1 cellular context compared by ENCODE assay signal in the genomic region with DNA sequence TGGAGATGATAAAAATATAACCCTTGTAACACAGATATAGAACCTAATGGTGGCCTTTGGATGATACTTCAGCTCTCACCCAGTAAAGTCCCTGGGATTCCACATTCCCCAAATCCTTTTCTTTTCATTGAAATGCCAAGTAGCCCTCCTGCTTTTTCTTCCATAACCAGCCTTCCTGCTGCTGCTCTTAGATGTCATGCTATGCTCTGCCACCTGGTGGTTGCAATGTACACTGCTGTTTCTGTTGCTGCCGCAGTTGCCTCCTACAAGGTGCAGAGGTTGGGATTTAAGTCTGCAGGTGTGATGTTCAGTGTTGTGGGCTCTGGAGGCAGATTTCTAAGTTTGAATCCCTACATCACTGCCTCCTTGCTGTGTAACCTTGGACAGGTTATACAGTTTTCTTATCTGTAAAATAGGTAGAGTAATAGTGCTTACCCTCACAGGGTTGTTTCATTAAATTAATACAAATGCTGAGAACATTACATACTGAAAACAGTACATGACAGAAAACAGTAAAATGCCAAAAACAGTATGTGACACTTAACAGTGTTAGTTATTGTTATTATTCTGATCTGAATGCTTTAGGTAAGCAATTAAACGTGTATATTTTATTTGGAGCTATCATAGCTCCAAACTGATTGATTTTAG.
TF ChIP-seq lines count a peak whose summit lies in the region.

No MANE protein-coding gene starts in this region.

TF ChIP-seq in HepG2, 621 proteins besides CTCF, POLR2A, EP300 and RAD21 (continued from another document):
- TF ChIP-seq, protein P1, sequence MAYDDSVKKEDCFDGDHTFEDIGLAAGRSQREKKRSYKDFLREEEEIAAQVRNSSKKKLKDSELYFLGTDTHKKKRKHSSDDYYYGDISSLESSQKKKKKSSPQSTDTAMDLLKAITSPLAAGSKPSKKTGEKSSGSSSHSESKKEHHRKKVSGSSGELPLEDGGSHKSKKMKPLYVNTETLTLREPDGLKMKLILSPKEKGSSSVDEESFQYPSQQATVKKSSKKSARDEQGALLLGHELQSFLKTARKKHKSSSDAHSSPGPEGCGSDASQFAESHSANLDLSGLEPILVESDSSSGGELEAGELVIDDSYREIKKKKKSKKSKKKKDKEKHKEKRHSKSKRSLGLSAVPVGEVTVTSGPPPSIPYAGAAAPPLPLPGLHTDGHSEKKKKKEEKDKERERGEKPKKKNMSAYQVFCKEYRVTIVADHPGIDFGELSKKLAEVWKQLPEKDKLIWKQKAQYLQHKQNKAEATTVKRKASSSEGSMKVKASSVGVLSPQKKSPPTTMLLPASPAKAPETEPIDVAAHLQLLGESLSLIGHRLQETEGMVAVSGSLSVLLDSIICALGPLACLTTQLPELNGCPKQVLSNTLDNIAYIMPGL (CRISPR knock-in tag; IDR thresholded peaks at IDR 0.05; ENCODE audit: borderline replicate concordance in 1 of 2, low read depth in 1 of 2), result 0 out of 4 replicates have a peak, but pooled peaks of 1 of the 2 experiments have one; percentile 48
- TF ChIP-seq, protein P2, sequence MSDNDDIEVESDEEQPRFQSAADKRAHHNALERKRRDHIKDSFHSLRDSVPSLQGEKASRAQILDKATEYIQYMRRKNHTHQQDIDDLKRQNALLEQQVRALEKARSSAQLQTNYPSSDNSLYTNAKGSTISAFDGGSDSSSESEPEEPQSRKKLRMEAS (IDR thresholded peaks at IDR 0.05), result peak; percentile 18; the same call in 1 of the 2 replicates
- TF ChIP-seq SMAD3 (CRISPR knock-in tag; IDR thresholded peaks at IDR 0.05) (peak; percentile 42; the same call in 1 of the 2 replicates), HOXD1 (CRISPR knock-in tag; IDR thresholded peaks at IDR 0.05) (no peak), NONO (IDR thresholded peaks at IDR 0.05) (no peak), NONO (CRISPR knock-in tag; conservative IDR thresholded peaks at IDR 0.05) (peak; percentile 29; the same call in 1 of the 2 replicates), KDM2A (CRISPR knock-in tag; IDR thresholded peaks at IDR 0.05; ENCODE audit: borderline replicate concordance, low read depth) (peak; percentile 66), CEBPG (CRISPR knock-in tag; IDR thresholded peaks at IDR 0.05) (peak; percentile 7; the same call in 1 of the 2 replicates), XRCC5 (optimal IDR thresholded peaks at IDR 0.05; ENCODE audit: low read length) (peak; percentile 52), TEAD3 (CRISPR knock-in tag; optimal IDR thresholded peaks at IDR 0.05; ENCODE audit: borderline replicate concordance) (peak; percentile 97), CREB1 (IDR thresholded peaks at IDR 0.05) (no peak), CREB1 (CRISPR knock-in tag; IDR thresholded peaks at IDR 0.05) (0 out of 2 replicates have a peak, but pooled peaks have one; percentile 18)
